8 cellular contexts compared by ENCODE assay signal in genomic region chr2:38778686-38779082, GRCh38. TPM values are rescaled to one million over a fixed set of nuclear protein-coding genes. Genes with fewer than 3 reads are reported as not detected.
DNase-seq lines count a peak whose midpoint lies in the region; ATAC-seq and TF ChIP-seq lines count a peak whose summit lies in the region.

No MANE protein-coding gene starts in this region.

- CTCF ChIA-PET in BJ (lab: Yijun Ruan, JAX) = interaction anchor here (1.1 kb wide), 1 partner anchor 175 kb away, joined by 3 read pairs; no protein-coding TSS in a partner anchor

- no peaks in the 10 kb centered on the region for H3K27me3 ChIP-seq in BJ (ENCODE audit: control insufficient read depth, insufficient read depth, low read length)

- peaks cover 12% of the 10 kb centered on the region for H3K4me1 Mint-ChIP-seq in nephron

- peak overlapping the region; percentile 95 to 98 (median 97) for H3K27ac Mint-ChIP-seq in nephron

- peak overlapping the region; percentile 84 for H3K27ac ChIP-seq in KOPT-K1 (ENCODE audit: low read depth, low read length, poor library complexity, severe bottlenecking)

- no peaks in the 10 kb centered on the region for H3K9me3 ChIP-seq in KOPT-K1 (ENCODE audit: insufficient read depth, low read length, poor library complexity, severe bottlenecking)

- H3K4me3 ChIP-seq in BJ (ENCODE audit: low read depth, low read length) (peak overlapping the region; percentile 80), choroid plexus epithelial cell (ENCODE audit: low read depth, low read length) (peak overlapping the region; percentile 73)

- peaks cover 12% of the 10 kb centered on the region for H3K36me3 Mint-ChIP-seq in nephron (ENCODE audit: low read depth)

- POLR2A ChIA-PET in BJ (lab: Charles Lee) = no interaction called here

- TF ChIP-seq CTCF in BJ (IDR thresholded peaks at IDR 0.05; ENCODE audit: insufficient read depth, low read depth, low read length) = no peak
- no peak for TF ChIP-seq CTCF in choroid plexus epithelial cell (conservative IDR thresholded peaks at IDR 0.05; ENCODE audit: low read depth, low read length)
- TF ChIP-seq CTCF in nephron (IDR thresholded peaks at IDR 0.05; ENCODE audit: unreplicated experiment in 3 of 3) = no peak

- no peaks in the 10 kb centered on the region for H3K36me3 ChIP-seq in BJ (ENCODE audit: control insufficient read depth, insufficient read depth, low read length)
- peaks cover 23% of the 10 kb centered on the region; the same call in 1 of the 2 replicates for H3K36me3 ChIP-seq in KOPT-K1 (ENCODE audit: insufficient read depth, low read length)

- ATAC-seq in HG02623 (IDR thresholded peaks at IDR 0.05; ENCODE audit: unreplicated experiment) (no peak), GM21381 (IDR thresholded peaks at IDR 0.05; ENCODE audit: unreplicated experiment) (no peak)

- H3K27me3 Mint-ChIP-seq in nephron (ENCODE audit: low read depth) = peaks cover 3% of the 10 kb centered on the region

- H3K4me3 Mint-ChIP-seq in nephron = peak overlapping the region; percentile 97 to 99 (median 99)

- no peak for DNase-seq in BJ (ENCODE audit: low read depth)
- DNase-seq in choroid plexus epithelial cell (ENCODE audit: low read depth) = no peak
- no peak for DNase-seq in DMS 273 (lab: John Stamatoyannopoulos, UW; ENCODE audit: unreplicated experiment)
- no peak for DNase-seq in stimulated activated CD4-positive, alpha-beta T cell treated with anti-CD3 and anti-CD28 coated beads, Interleukin-2, amount 100 ng/mL, for 24 hours

- no peaks in the 10 kb centered on the region for H3K9me3 Mint-ChIP-seq in nephron

RNA-seq across cellular contexts. Expression of gene GEMIN6, which starts 0.7 kb away (rescaled TPM):
- polyA plus RNA-seq in BJ (2011; rRNA removed) = 5.4 and 13.7 TPM in 2 replicates
- 1.4 and 2.8 TPM in 2 replicates for polyA minus RNA-seq in BJ (2011; rRNA and poly(A)+ RNA removed)

RNA-seq across cellular contexts. Expression of gene SRSF7, which starts 27.5 kb away (rescaled TPM):
- polyA plus RNA-seq in BJ (2011; rRNA removed) = 110 and 172 TPM in 2 replicates
- polyA minus RNA-seq in BJ (2011; rRNA and poly(A)+ RNA removed) = 97.8 and 146 TPM in 2 replicates
